Comparison of ENCODE assay signal across 1 cellular context in genomic region chr17:16915752-16916556, GRCh38.
TF ChIP-seq lines count a peak whose summit lies in the region.

No MANE protein-coding gene starts in this region.

TF ChIP-seq in HepG2, 621 proteins besides CTCF, POLR2A, EP300 and RAD21 (continued from another document):
- TF ChIP-seq FOXJ3 (CRISPR knock-in tag; IDR thresholded peaks at IDR 0.05; ENCODE audit: borderline replicate concordance) (no peak), ZNF646 (CRISPR knock-in tag; IDR thresholded peaks at IDR 0.05) (no peak), TFE3 (CRISPR knock-in tag; IDR thresholded peaks at IDR 0.05) (no peak), HDAC2 (CRISPR knock-in tag; IDR thresholded peaks at IDR 0.05) (no peak), BCL6 (CRISPR knock-in tag; IDR thresholded peaks at IDR 0.05) (no peak)
